ENCODE assay signal across 1 cellular context in genomic region chr9:94490465-94490864, GRCh38.
TF ChIP-seq lines count a peak whose summit lies in the region.

No MANE protein-coding gene starts in this region.

TF ChIP-seq in Ishikawa, 13 proteins besides CTCF, POLR2A, EP300 and RAD21:
- TF ChIP-seq, protein P1, sequence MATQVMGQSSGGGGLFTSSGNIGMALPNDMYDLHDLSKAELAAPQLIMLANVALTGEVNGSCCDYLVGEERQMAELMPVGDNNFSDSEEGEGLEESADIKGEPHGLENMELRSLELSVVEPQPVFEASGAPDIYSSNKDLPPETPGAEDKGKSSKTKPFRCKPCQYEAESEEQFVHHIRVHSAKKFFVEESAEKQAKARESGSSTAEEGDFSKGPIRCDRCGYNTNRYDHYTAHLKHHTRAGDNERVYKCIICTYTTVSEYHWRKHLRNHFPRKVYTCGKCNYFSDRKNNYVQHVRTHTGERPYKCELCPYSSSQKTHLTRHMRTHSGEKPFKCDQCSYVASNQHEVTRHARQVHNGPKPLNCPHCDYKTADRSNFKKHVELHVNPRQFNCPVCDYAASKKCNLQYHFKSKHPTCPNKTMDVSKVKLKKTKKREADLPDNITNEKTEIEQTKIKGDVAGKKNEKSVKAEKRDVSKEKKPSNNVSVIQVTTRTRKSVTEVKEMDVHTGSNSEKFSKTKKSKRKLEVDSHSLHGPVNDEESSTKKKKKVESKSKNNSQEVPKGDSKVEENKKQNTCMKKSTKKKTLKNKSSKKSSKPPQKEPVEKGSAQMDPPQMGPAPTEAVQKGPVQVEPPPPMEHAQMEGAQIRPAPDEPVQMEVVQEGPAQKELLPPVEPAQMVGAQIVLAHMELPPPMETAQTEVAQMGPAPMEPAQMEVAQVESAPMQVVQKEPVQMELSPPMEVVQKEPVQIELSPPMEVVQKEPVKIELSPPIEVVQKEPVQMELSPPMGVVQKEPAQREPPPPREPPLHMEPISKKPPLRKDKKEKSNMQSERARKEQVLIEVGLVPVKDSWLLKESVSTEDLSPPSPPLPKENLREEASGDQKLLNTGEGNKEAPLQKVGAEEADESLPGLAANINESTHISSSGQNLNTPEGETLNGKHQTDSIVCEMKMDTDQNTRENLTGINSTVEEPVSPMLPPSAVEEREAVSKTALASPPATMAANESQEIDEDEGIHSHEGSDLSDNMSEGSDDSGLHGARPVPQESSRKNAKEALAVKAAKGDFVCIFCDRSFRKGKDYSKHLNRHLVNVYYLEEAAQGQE (IDR thresholded peaks at IDR 0.05; ENCODE audit: low read depth): peak; percentile 88
- no peak for TF ChIP-seq TAF1 (IDR thresholded peaks at IDR 0.05; ENCODE audit: low read depth)
- no peak for TF ChIP-seq EGR1 (IDR thresholded peaks at IDR 0.05)
